Comparison of ENCODE assay signal across 8 cellular contexts in genomic region chr17:43125967-43126910, GRCh38. TPM values are rescaled to one million over a fixed set of nuclear protein-coding genes. Genes with fewer than 3 reads are reported as not detected.
DNase-seq lines count a peak whose midpoint lies in the region; ATAC-seq and TF ChIP-seq lines count a peak whose summit lies in the region.

No MANE protein-coding gene starts in this region.

- in situ Hi-C loops in astrocyte of the spinal cord (cut with HindIII; ENCODE audit: low sequenced_read_pairs): no loop called here

- no peak overlapping the region for H2AFZ ChIP-seq in Loucy (ENCODE audit: low read length)

- H3K27ac ChIP-seq in lower lobe of right lung (peak overlapping the region; percentile 86), uterus (peak overlapping the region; percentile 71 to 83)

- H3K9ac ChIP-seq in Loucy (ENCODE audit: low read depth, low read length, poor library complexity, severe bottlenecking): peak overlapping the region; percentile 94

- ATAC-seq in lower lobe of right lung: no peak
- ATAC-seq in GM21423 (IDR thresholded peaks at IDR 0.05; ENCODE audit: unreplicated experiment): no peak

- no peaks in the 10 kb centered on the region for H3F3A ChIP-seq in Loucy (ENCODE audit: low read depth)

- H4K20me1 ChIP-seq in Loucy (ENCODE audit: insufficient read depth, low read length, poor library complexity, severe bottlenecking): no peaks in the 10 kb centered on the region

- TF ChIP-seq POLR2A in uterus (IDR thresholded peaks at IDR 0.05): no peak

- no peaks in the 10 kb centered on the region for H3K9me2 ChIP-seq in Loucy (replicated peaks; ENCODE audit: low read depth, low read length)

- intact Hi-C loops in lower lobe of right lung (cut with DNase I) (no loop called here), uterus (cut with DNase I; ENCODE audit: low total_unique reads) (no loop called here)

- peak overlapping the region; percentile 77 for H3K4me2 ChIP-seq in Loucy (ENCODE audit: low read depth, low read length, poor library complexity, severe bottlenecking)

- H3K36me3 ChIP-seq in Loucy (ENCODE audit: insufficient read depth, low read length) (no peaks in the 10 kb centered on the region), lower lobe of right lung (no peaks in the 10 kb centered on the region), uterus (no peaks in the 10 kb centered on the region)

- H3K27me3 ChIP-seq in Loucy (ENCODE audit: insufficient read depth, low read length, poor library complexity, severe bottlenecking): no peaks in the 10 kb centered on the region
- H3K27me3 ChIP-seq in lower lobe of right lung (ENCODE audit: low read depth): no peaks in the 10 kb centered on the region
- no peaks in the 10 kb centered on the region for H3K27me3 ChIP-seq in uterus

- DNase-seq in CD1c-positive myeloid dendritic cell (ENCODE audit: extremely low spot score) (peak; percentile 8), astrocyte of the spinal cord (ENCODE audit: low read depth, low spot score) (no peak), lower lobe of right lung (no peak), uterus (peak in 1 of 2 donors; percentile 18), T1000 (lab: John Stamatoyannopoulos, UW) (no peak), NCI-H1694 treated with DMSO at 0.1 percent for 48 hours (lab: John Stamatoyannopoulos, UW) (no peak)

- H3K4me3 ChIP-seq in Loucy (ENCODE audit: low read length, poor library complexity, severe bottlenecking): peak overlapping the region; percentile 96
- peak overlapping the region; percentile 87 for H3K4me3 ChIP-seq in astrocyte of the spinal cord (ENCODE audit: low read depth, low read length)
- H3K4me3 ChIP-seq in lower lobe of right lung: peak overlapping the region; percentile 69
- peak overlapping the region; percentile 57 to 61 for H3K4me3 ChIP-seq in uterus

- H3K79me2 ChIP-seq in Loucy (ENCODE audit: insufficient read depth, low read length): peaks cover 44% of the 10 kb centered on the region

- H3K9me3 ChIP-seq in Loucy (ENCODE audit: insufficient read depth, low read depth, low read length): no peaks in the 10 kb centered on the region
- H3K9me3 ChIP-seq in lower lobe of right lung: no peaks in the 10 kb centered on the region
- H3K9me3 ChIP-seq in uterus: no peaks in the 10 kb centered on the region

- peaks cover 13% of the 10 kb centered on the region for H3K4me1 ChIP-seq in Loucy (ENCODE audit: insufficient read depth, low read length, poor library complexity, severe bottlenecking)
- H3K4me1 ChIP-seq in lower lobe of right lung: peaks cover 34% of the 10 kb centered on the region
- peaks cover 0 to 6% of the 10 kb centered on the region in 2 donors for H3K4me1 ChIP-seq in uterus

- TF ChIP-seq CTCF in Loucy (conservative IDR thresholded peaks at IDR 0.05; ENCODE audit: low read length) (no peak), astrocyte of the spinal cord (IDR thresholded peaks at IDR 0.05; ENCODE audit: low read depth, low read length) (no peak), lower lobe of right lung (IDR thresholded peaks at IDR 0.05) (no peak), uterus (IDR thresholded peaks at IDR 0.05) (no peak)

RNA-seq across cellular contexts. Expression of gene BRCA1, which starts 1.1 kb away (rescaled TPM):
- 7.4 TPM for total RNA-seq in lower lobe of right lung
- 10 to 100 TPM in 2 of 4 donors, 1 to 10 TPM in 2; 1.2 to 30.7 (median 15.4) TPM for total RNA-seq in uterus

RNA-seq across cellular contexts. Expression of gene NBR1, which starts 44.8 kb away (rescaled TPM):
- total RNA-seq in lower lobe of right lung (93.3 TPM), uterus (100 to 1,000 TPM in 1 of 4 donors, 10 to 100 TPM in 3; 30.0 to 126 (median 67.2) TPM)
